Comparison of ENCODE assay signal across 15 cellular contexts in genomic region chr19:7622933-7623685, GRCh38. TPM values are rescaled to one million over a fixed set of nuclear protein-coding genes. Genes with fewer than 3 reads are reported as not detected.
A peak's percentile ranks its signal among the peaks of the same experiment; 100 is the strongest.
DNase-seq lines count a peak whose midpoint lies in the region; ATAC-seq and TF ChIP-seq lines count a peak whose summit lies in the region.
"Had no signal": no experiment of that assay in that cellular context is flagged by ENCODE, and none has a peak within 500 bp of the region (broad histone marks: within the 10 kb centered on the region; RNA-seq: fewer than 3 reads in every experiment).

No MANE protein-coding gene starts in this region.

- 91 to 96% methylated on average over 13 to 16 of the region's 16 CpGs for WGBS in thyroid gland, 2 donors
- WGBS in smooth muscle cell (ENCODE audit: low lambda C conversion rate) = 98% methylated on average over 12 of the region's 16 CpGs

- no peak overlapping the region for H3K4me2 ChIP-seq in smooth muscle cell

- POLR2A ChIA-PET in CD4-positive, alpha-beta T cell (lab: Charles Lee) = interaction anchor here (1.1 kb wide), 1 partner anchor 15 kb away, joined by 4 read pairs; no protein-coding TSS in a partner anchor
- POLR2A ChIA-PET in RWPE1 (lab: Yijun Ruan, JAX; ENCODE audit: low non-redundant PET) = no interaction called here

- H3K79me2 ChIP-seq in smooth muscle cell (ENCODE audit: low read depth) = peaks cover 19% of the 10 kb centered on the region

- no peak overlapping the region for H2AFZ ChIP-seq in smooth muscle cell (ENCODE audit: low read depth)

- peaks cover 10% of the 10 kb centered on the region for H3K4me1 Mint-ChIP-seq in CD4-positive, alpha-beta T cell (ENCODE audit: low read depth)

- H3K9ac ChIP-seq in smooth muscle cell (ENCODE audit: low read depth) = no peak overlapping the region

- DNase-seq in CD4-positive, alpha-beta T cell = no peak
- DNase-seq in RWPE1 (ENCODE audit: low spot score) (no peak), thyroid gland (no peak), smooth muscle cell (lab: John Stamatoyannopoulos, UW; ENCODE audit: unreplicated experiment) (no peak)
- DNase-seq: activated CD4-positive, alpha-beta T cell treated with anti-CD3 and anti-CD28 coated beads, Interleukin-2, amount 10 ng/mL, durations not matched to agents 24 days and 14 days; dermis blood vessel endothelial cell; DMS79 treated with DMSO at 0.1 percent for 48 hours; KBM-7; lower lobe of right lung; NCI-H1436 treated with DMSO at 0.1 percent for 48 hours; NCI-H526; RPMI8226 had no signal

- H3K27me3 Mint-ChIP-seq in CD4-positive, alpha-beta T cell = no peaks in the 10 kb centered on the region
- H3K27me3 Mint-ChIP-seq: activated CD4-positive, alpha-beta T cell treated with anti-CD3 and anti-CD28 coated beads, Interleukin-2, amount 10 ng/mL, durations not matched to agents 24 days and 14 days had no signal

- TF ChIP-seq CTCF in CD4-positive, alpha-beta T cell (IDR thresholded peaks at IDR 0.05) = no peak
- TF ChIP-seq CTCF in RWPE1 (conservative IDR thresholded peaks at IDR 0.05; ENCODE audit: low read depth) (no peak), thyroid gland (IDR thresholded peaks at IDR 0.05) (no peak), smooth muscle cell (IDR thresholded peaks at IDR 0.05; ENCODE audit: borderline replicate concordance, insufficient read depth, poor library complexity, severe bottlenecking) (no peak)

- intact Hi-C loops in CD4-positive, alpha-beta T cell (cut with DNase I, micrococcal nuclease) = no loop called here
- intact Hi-C loops in thyroid gland (cut with DNase I) = no loop called here

- no peak for TF ChIP-seq POLR2A in thyroid gland (IDR thresholded peaks at IDR 0.05)

- H3K36me3 Mint-ChIP-seq in CD4-positive, alpha-beta T cell (ENCODE audit: low read depth) = peaks cover 69% of the 10 kb centered on the region

- CTCF ChIA-PET in CD4-positive, alpha-beta T cell (lab: Charles Lee) = no interaction called here
- CTCF ChIA-PET in RWPE1 (lab: Yijun Ruan, JAX) = interaction anchor here (0.6 kb wide), 1 partner anchor 57 kb away, joined by 3 read pairs; no protein-coding TSS in a partner anchor

- H3K27me3 ChIP-seq in CD4-positive, alpha-beta T cell (ENCODE audit: control insufficient read depth, insufficient read depth, low read length) = no peaks in the 10 kb centered on the region
- H3K27me3 ChIP-seq in thyroid gland = no peaks in the 10 kb centered on the region
- H3K27me3 ChIP-seq in smooth muscle cell (ENCODE audit: low read depth) = no peaks in the 10 kb centered on the region

- H3K9me3 Mint-ChIP-seq in CD4-positive, alpha-beta T cell = no peaks in the 10 kb centered on the region
- H3K9me3 Mint-ChIP-seq: activated CD4-positive, alpha-beta T cell treated with anti-CD3 and anti-CD28 coated beads, Interleukin-2, amount 10 ng/mL, durations not matched to agents 24 days and 14 days; T-helper 1 cell treated with Interleukin-12 subunit alpha and Interleukin-12 subunit beta and Interleukin-4 antibody, amounts not matched to agents 30 μg/mL and 1 μg/mL, for 36 hours had no signal

- H3K4me3 ChIP-seq in thyroid gland (replicated peaks in 1 of 3) (no peak overlapping the region), smooth muscle cell (no peak overlapping the region)
- H3K4me3 ChIP-seq: lower lobe of right lung had no signal

- peaks cover 24 to 27% of the 10 kb centered on the region in 2 donors for H3K4me1 ChIP-seq in thyroid gland
- no peaks in the 10 kb centered on the region for H3K4me1 ChIP-seq in smooth muscle cell (ENCODE audit: low read depth)

- no peaks in the 10 kb centered on the region for H3F3A ChIP-seq in smooth muscle cell (ENCODE audit: low read depth)

- peak overlapping the region; percentile 74 for H3K27ac Mint-ChIP-seq in CD4-positive, alpha-beta T cell
- H3K27ac Mint-ChIP-seq: activated CD4-positive, alpha-beta T cell treated with anti-CD3 and anti-CD28 coated beads, Interleukin-2, amount 10 ng/mL, durations not matched to agents 24 days and 14 days; T-helper 1 cell treated with Interleukin-12 subunit alpha and Interleukin-12 subunit beta and Interleukin-4 antibody, amounts not matched to agents 30 μg/mL and 1 μg/mL, for 36 hours had no signal

- no peaks in the 10 kb centered on the region for H3K9me3 ChIP-seq in CD4-positive, alpha-beta T cell (ENCODE audit: control insufficient read depth, low read length)
- H3K9me3 ChIP-seq in thyroid gland (no peaks in the 10 kb centered on the region), smooth muscle cell (replicated peaks; ENCODE audit: low read depth) (no peaks in the 10 kb centered on the region)
- H3K9me3 ChIP-seq: lower lobe of right lung had no signal

- no peak overlapping the region for H3K27ac ChIP-seq in CD4-positive, alpha-beta T cell (ENCODE audit: low read depth, low read length)
- H3K27ac ChIP-seq in RWPE1 (0 out of 2 replicates have a peak overlapping the region, but pooled peaks have one; percentile 1), thyroid gland (no peak overlapping the region), smooth muscle cell (ENCODE audit: low read depth) (no peak overlapping the region)
- H3K27ac ChIP-seq: lower lobe of right lung had no signal

- H4K20me1 ChIP-seq in smooth muscle cell (ENCODE audit: low read depth) = no peaks in the 10 kb centered on the region

- H3K36me3 ChIP-seq in thyroid gland (peaks cover 50 to 65% of the 10 kb centered on the region in 2 donors), smooth muscle cell (ENCODE audit: low read depth) (no peaks in the 10 kb centered on the region)

- no peak for ATAC-seq in CD4-positive, alpha-beta T cell (ENCODE audit: poor library complexity)
- ATAC-seq: lower lobe of right lung had no signal

- peak overlapping the region; percentile 51 for H3K4me3 Mint-ChIP-seq in CD4-positive, alpha-beta T cell
- H3K4me3 Mint-ChIP-seq: activated CD4-positive, alpha-beta T cell treated with anti-CD3 and anti-CD28 coated beads, Interleukin-2, amount 10 ng/mL, durations not matched to agents 24 days and 14 days; T-helper 1 cell treated with Interleukin-12 subunit alpha and Interleukin-12 subunit beta and Interleukin-4 antibody, amounts not matched to agents 30 μg/mL and 1 μg/mL, for 36 hours had no signal

RNA-seq across cellular contexts. Expression of gene XAB2, which starts 6.2 kb away (rescaled TPM):
- 100 to 1,000 TPM; 118 to 121 TPM for total RNA-seq in CD4-positive, alpha-beta T cell
- total RNA-seq in thyroid gland = 10 to 100 TPM; 53.7 to 77.2 (median 55.4) TPM
- total RNA-seq in smooth muscle cell = 26.9 and 36.3 TPM in 2 replicates
- 26.9 and 34.2 TPM in 2 replicates for polyA plus RNA-seq in smooth muscle cell

RNA-seq across cellular contexts. Expression of gene PET100, which starts 6.5 kb away (rescaled TPM):
- total RNA-seq in CD4-positive, alpha-beta T cell = 100 to 1,000 TPM; 178 to 188 TPM
- total RNA-seq in thyroid gland (10 to 100 TPM in 3 of 4 donors, 1 to 10 TPM in 1; 6.0 to 45.5 (median 13.9) TPM), smooth muscle cell (14.5 and 22.1 TPM in 2 replicates)
- polyA plus RNA-seq in smooth muscle cell = 354 and 386 TPM in 2 replicates

RNA-seq across cellular contexts. Expression of gene PCP2, which starts 10.4 kb away (rescaled TPM):
- 1 to 10 TPM; 1.9 to 2.1 TPM for total RNA-seq in CD4-positive, alpha-beta T cell
- total RNA-seq in thyroid gland (1 to 10 TPM in 2 of 4 donors, not detected in 2; 1.1 to 1.3 TPM), smooth muscle cell (not detected in 2 replicates)
- 0.35 and 0.56 TPM in 2 replicates for polyA plus RNA-seq in smooth muscle cell
- total RNA-seq: astrocyte, dermis blood vessel endothelial cell, subcutaneous adipose tissue had no signal

RNA-seq across cellular contexts. Expression of gene STXBP2, which starts 13.8 kb away (rescaled TPM):
- total RNA-seq in CD4-positive, alpha-beta T cell = 100 to 1,000 TPM; 234 to 241 TPM
- 10 to 100 TPM; 48.8 to 89.2 (median 70.2) TPM for total RNA-seq in thyroid gland
- 11.6 and 17.8 TPM in 2 replicates for total RNA-seq in smooth muscle cell
- polyA plus RNA-seq in smooth muscle cell = 32.7 and 67.2 TPM in 2 replicates

RNA-seq across cellular contexts. Expression of gene CAMSAP3, which starts 27.4 kb away (rescaled TPM):
- under 1 TPM; 0.16 to 0.25 TPM for total RNA-seq in CD4-positive, alpha-beta T cell
- 10 to 100 TPM in 3 of 4 donors, 1 to 10 TPM in 1; 9.0 to 25.4 (median 14.2) TPM for total RNA-seq in thyroid gland
- total RNA-seq in smooth muscle cell = 1.5 and 1.8 TPM in 2 replicates
- 1.4 and 10.7 TPM in 2 replicates for polyA plus RNA-seq in smooth muscle cell
- total RNA-seq: subcutaneous adipose tissue had no signal
